9 cellular contexts compared by ENCODE assay signal in the genomic region with DNA sequence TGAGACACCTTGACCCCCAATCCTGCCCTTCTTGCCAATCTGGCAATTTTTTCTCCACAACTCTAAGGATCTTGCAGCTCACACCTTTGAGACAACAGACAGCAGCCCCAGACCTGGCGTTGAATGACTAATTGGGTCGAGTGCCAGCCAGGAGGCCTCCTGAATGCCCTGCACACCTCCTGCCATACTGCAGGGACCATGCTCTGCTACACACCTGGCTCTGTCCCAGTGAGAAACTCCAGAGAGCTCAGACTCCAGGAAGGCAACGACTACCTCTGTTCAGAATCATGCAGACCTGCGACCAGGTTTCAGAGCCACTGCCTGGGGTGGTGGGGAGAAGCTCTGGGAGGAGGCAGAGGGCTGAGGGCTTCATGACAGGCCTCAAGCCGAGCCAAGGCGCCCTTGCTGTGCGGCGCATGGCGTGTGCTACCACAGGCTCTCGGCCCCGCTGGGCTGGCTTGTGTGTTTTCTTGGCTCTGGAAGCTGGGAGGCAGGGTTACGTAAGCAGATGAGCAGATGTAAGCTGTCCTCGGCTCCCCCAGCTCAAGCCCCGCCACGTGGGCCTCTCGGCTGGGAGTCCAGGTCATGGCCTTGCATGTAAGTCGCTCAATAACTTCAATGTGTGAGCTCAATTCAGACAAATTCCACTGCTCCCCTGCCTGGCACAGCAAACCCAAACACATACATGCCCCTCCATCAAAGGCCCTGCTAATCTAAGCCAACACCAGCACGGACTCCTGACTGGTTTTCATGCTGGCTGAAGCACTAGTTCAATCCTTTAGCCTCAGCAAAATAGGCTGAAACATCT. TPM values are rescaled to one million over a fixed set of nuclear protein-coding genes. Genes with fewer than 3 reads are reported as not detected.
DNase-seq lines count a peak whose midpoint lies in the region; ATAC-seq and TF ChIP-seq lines count a peak whose summit lies in the region.
"Had no signal": no experiment of that assay in that cellular context is flagged by ENCODE, and none has a peak within 500 bp of the region (broad histone marks: within the 10 kb centered on the region; RNA-seq: fewer than 3 reads in every experiment).

No MANE protein-coding gene starts in this region.

- H3K36me3 Mint-ChIP-seq in T-cell = peaks cover 12% of the 10 kb centered on the region

- H3K4me1 ChIP-seq in GM23248 (ENCODE audit: insufficient read depth) (peaks cover 46% of the 10 kb centered on the region), cardiac muscle cell (ENCODE audit: low read depth) (peaks cover 41% of the 10 kb centered on the region), rectal smooth muscle tissue (ENCODE audit: control insufficient read depth, insufficient read depth, low read length) (peaks cover 23% of the 10 kb centered on the region)

- H3K4me3 ChIP-seq in GM23248 (peak overlapping the region; percentile 10; the same call in 1 of the 2 replicates), cardiac muscle cell (no peak overlapping the region), rectal smooth muscle tissue (ENCODE audit: low read length) (peak overlapping the region; percentile 44)

- peaks cover 31% of the 10 kb centered on the region for H3F3A ChIP-seq in GM23248 (ENCODE audit: insufficient read depth)

- ATAC-seq in T-cell (replicated peaks in 1 of 4) (no peak), HG03457 (IDR thresholded peaks at IDR 0.05; ENCODE audit: unreplicated experiment) (no peak)

- H3K79me2 ChIP-seq in GM23248 (ENCODE audit: insufficient read depth) = peaks cover 100% of the 10 kb centered on the region

- H3K9me3 Mint-ChIP-seq in T-cell = no peaks in the 10 kb centered on the region

- no peak overlapping the region for H2AFZ ChIP-seq in GM23248

- H3K27me3 Mint-ChIP-seq in T-cell = no peaks in the 10 kb centered on the region

- CTCF ChIA-PET in T-cell (lab: Charles Lee) = interaction anchor here in 1 of 2 donors (2.3 kb wide), 1 partner anchor 12 kb away, joined by 6 read pairs; no protein-coding TSS in a partner anchor

- H3K4me1 Mint-ChIP-seq in T-cell = peaks cover 94 to 97% (median 95%) of the 10 kb centered on the region in 3 donors

- DNase-seq in GM23248 (peak; percentile 88), T-cell (no peak), cardiac muscle cell (ENCODE audit: low read depth in 1 of 2, low spot score in 1 of 2) (peak; percentile 40 to 98), SW480 (ENCODE audit: low spot score) (no peak), ecto neural progenitor cell (ENCODE audit: low spot score) (no peak)
- no peak for DNase-seq in NK-92 treated with Interleukin-12 subunit alpha and Interleukin-12 subunit beta, amount 100 ng/mL, for 24 hours (lab: John Stamatoyannopoulos, UW)

- peak overlapping the region in 2 of 3 donors; percentile 25 to 43 for H3K4me3 Mint-ChIP-seq in T-cell

- 12% methylated on average over 18 of the region's 18 CpGs for WGBS in GM23248 (ENCODE audit: low coverage in 1 of 2, low lambda C conversion rate in 2 of 2, missing lambda C conversion rate in 2 of 2), 2 experiments

- H3K9ac ChIP-seq in GM23248 (peak overlapping the region; percentile 69), rectal smooth muscle tissue (ENCODE audit: low read length) (no peak overlapping the region)
- H3K9ac ChIP-seq: KMS-11 had no signal

- H3K27ac Mint-ChIP-seq in T-cell = peak overlapping the region; percentile 84 to 94

- H4K20me1 ChIP-seq in GM23248 (ENCODE audit: insufficient read depth) = peaks cover 9% of the 10 kb centered on the region; the same call in 1 of the 2 replicates

- H3K27me3 ChIP-seq in GM23248 (replicated peaks; ENCODE audit: insufficient read depth) (no peaks in the 10 kb centered on the region), cardiac muscle cell (no peaks in the 10 kb centered on the region), rectal smooth muscle tissue (ENCODE audit: control insufficient read depth, insufficient read depth, low read length) (no peaks in the 10 kb centered on the region)

- no peak for TF ChIP-seq CTCF in cardiac muscle cell (IDR thresholded peaks at IDR 0.05; ENCODE audit: low read depth, low read length)

- H3K27ac ChIP-seq in GM23248 = peak overlapping the region; percentile 85
- peak overlapping the region; percentile 47 for H3K27ac ChIP-seq in cardiac muscle cell
- peak overlapping the region; percentile 80 for H3K27ac ChIP-seq in rectal smooth muscle tissue (ENCODE audit: low read depth, low read length)
- H3K27ac ChIP-seq: KMS-11 had no signal

- H3K4me2 ChIP-seq in GM23248 (ENCODE audit: unreplicated experiment) = peak overlapping the region; percentile 55
- H3K4me2 ChIP-seq: KMS-11 had no signal

- H3K9me3 ChIP-seq in GM23248 (ENCODE audit: low read depth) (no peaks in the 10 kb centered on the region), cardiac muscle cell (ENCODE audit: low read depth) (no peaks in the 10 kb centered on the region)

- H3K36me3 ChIP-seq in GM23248 (ENCODE audit: low read depth) (0 out of 2 replicates have a peak, but pooled peaks cover under 1% of the 10 kb centered on the region), cardiac muscle cell (no peaks in the 10 kb centered on the region), rectal smooth muscle tissue (ENCODE audit: control insufficient read depth, insufficient read depth, low read length) (peaks cover 6% of the 10 kb centered on the region)

- no peaks in the 10 kb centered on the region for H3K9me2 ChIP-seq in GM23248 (ENCODE audit: insufficient read depth)

- in situ Hi-C loops in GM23248 (cut with MboI) = no loop called here

- POLR2A ChIA-PET in T-cell (lab: Charles Lee) = interaction anchor here (0.6 to 0.8 kb wide), 2 partner anchors 16 to 22 kb away, joined by 3 to 8 read pairs; no protein-coding TSS in a partner anchor

RNA-seq across cellular contexts. Expression of gene B4GALT1, which starts 27.5 kb away (rescaled TPM):
- 70.8 and 74.3 TPM in 2 replicates for total RNA-seq in GM23248 (2014; rRNA removed; shearing (Covaris generic))
- polyA plus RNA-seq in GM23248 (2016; fragmentation: Nextera tagmentation; extraction: Ambion mirVana) = 139 and 140 TPM in 2 replicates
- 10 to 100 TPM; 33.2 to 85.3 (median 44.1) TPM for total RNA-seq in T-cell
- total RNA-seq in cardiac muscle cell = 24.8 and 33.6 TPM in 2 replicates
- polyA plus RNA-seq in cardiac muscle cell = 22.1 and 30.0 TPM in 2 replicates

Comparison
In these comparisons a context has a peak if more than half of its experiments do, and no peak if none do; other contexts are left out.
1. DNase-seq: peak in GM23248 (single experiment) and cardiac muscle cell (2 of 2); none in T-cell (0 of 34), SW480 (single experiment), ecto neural progenitor cell (single experiment) and NK-92 treated with Interleukin-12 subunit alpha and Interleukin-12 subunit beta, amount 100 ng/mL, for 24 hours (single experiment).
2. Peak in every context shown above with its lines, with median percentiles within 50 percentile points of each other: H3K27ac ChIP-seq.